Comparison of ENCODE assay signal across 9 cellular contexts in genomic region chr1:44786841-44787426, GRCh38. TPM values are rescaled to one million over a fixed set of nuclear protein-coding genes. Genes with fewer than 3 reads are reported as not detected.
DNase-seq lines count a peak whose midpoint lies in the region; ATAC-seq, FAIRE-seq and TF ChIP-seq lines count a peak whose summit lies in the region.
"Had no signal": no experiment of that assay in that cellular context is flagged by ENCODE, and none has a peak within 500 bp of the region (broad histone marks: within the 10 kb centered on the region; RNA-seq: fewer than 3 reads in every experiment).

No MANE protein-coding gene starts in this region.

- H3K4me1 ChIP-seq in heart right ventricle = peaks cover 0 to 34% (median 29%) of the 10 kb centered on the region in 9 donors
- peaks cover 12 to 22% of the 10 kb centered on the region in 2 experiments; a peak in 4 of 5 replicates for H3K4me1 ChIP-seq in K562 (replicated peaks in 1 of 2; ENCODE audit: control insufficient read depth in 2 of 2, insufficient read depth in 2 of 2, low read length in 2 of 2)
- peaks cover 27% of the 10 kb centered on the region for H3K4me1 ChIP-seq in upper lobe of right lung

- no peak overlapping the region for H3K4me2 ChIP-seq in K562 (ENCODE audit: insufficient read depth, low read length)

- H3K27ac Mint-ChIP-seq in naive B cell = peak overlapping the region in 5 of 6 donors; percentile 70 to 95 (median 92)

- no peaks in the 10 kb centered on the region for H4K20me1 ChIP-seq in K562 (replicated peaks; ENCODE audit: control insufficient read depth, insufficient read depth, low read length)

- no peak for TF ChIP-seq POLR2A in K562 (conservative IDR thresholded peaks at IDR 0.05)

- peaks cover 0 to 7% (median 0%) of the 10 kb centered on the region in 7 donors for H3K27me3 ChIP-seq in heart right ventricle
- no peaks in the 10 kb centered on the region for H3K27me3 ChIP-seq in K562 (ENCODE audit: control insufficient read depth in 2 of 2, insufficient read depth in 2 of 2, low read length in 2 of 2)
- H3K27me3 ChIP-seq in upper lobe of right lung = no peaks in the 10 kb centered on the region

- H3K9ac ChIP-seq in K562 (ENCODE audit: insufficient read depth in 1 of 2, low read depth in 2 of 2, low read length in 2 of 2) = peak overlapping the region in 1 of 2 experiments; percentile 18; a peak in 2 of 4 replicates

- H2AFZ ChIP-seq in K562 (ENCODE audit: low read depth, low read length) = peak overlapping the region; percentile 78

- peak in 3 of 8 donors; percentile 2 to 27 (median 4) for ATAC-seq in heart right ventricle
- no peak for ATAC-seq in left cardiac atrium
- no peak for ATAC-seq in K562
- ATAC-seq in naive B cell (ENCODE audit: low read depth in 2 of 2) = no peak
- no peak for ATAC-seq in upper lobe of right lung
- ATAC-seq in GM21619 (IDR thresholded peaks at IDR 0.05; ENCODE audit: unreplicated experiment) = no peak

- H3K4me3 ChIP-seq in heart right ventricle = peak overlapping the region in 4 of 10 donors; percentile 54 to 62 (median 56)
- H3K4me3 ChIP-seq in K562 = no peak overlapping the region
- H3K4me3 ChIP-seq in upper lobe of right lung = peak overlapping the region; percentile 59

- intact Hi-C loops in heart right ventricle (cut with DNase I) (loop anchor here in 7 of 10 donors (5.0 to 10.0 kb wide), 6 partner anchors 35 to 518 kb away; no protein-coding TSS in a partner anchor), left cardiac atrium (cut with DNase I) (loop anchor here (5.0 to 10.0 kb wide), 2 partner anchors 48 to 50 kb away; no protein-coding TSS in a partner anchor), K562 (cut with micrococcal nuclease) (no loop called here), upper lobe of right lung (cut with DNase I) (no loop called here)

- H3K36me3 ChIP-seq in heart right ventricle (peaks cover 0 to 3% (median 0%) of the 10 kb centered on the region in 9 donors), K562 (ENCODE audit: control insufficient read depth, insufficient read depth, low read length) (no peaks in the 10 kb centered on the region), upper lobe of right lung (no peaks in the 10 kb centered on the region)

- TF ChIP-seq RAD21 in K562 (CRISPR knock-in tag; conservative IDR thresholded peaks at IDR 0.05 in 1 of 2, IDR thresholded peaks at IDR 0.05 in 1 of 2) = no peak

- H3K27ac ChIP-seq in heart right ventricle (peak overlapping the region in 9 of 10 donors; percentile 10 to 82 (median 58)), K562 (ENCODE audit: extremely low read depth, low read depth, low read length) (no peak overlapping the region), upper lobe of right lung (peak overlapping the region; percentile 67)

- H3K9me3 Mint-ChIP-seq in naive B cell = no peaks in the 10 kb centered on the region

- H3K9me3 ChIP-seq in heart right ventricle (no peaks in the 10 kb centered on the region), K562 (replicated peaks; ENCODE audit: control insufficient read depth, insufficient read depth, low read depth, low read length) (no peaks in the 10 kb centered on the region), upper lobe of right lung (no peaks in the 10 kb centered on the region)

- no peak for DNase-seq in heart right ventricle
- no peak for DNase-seq in left cardiac atrium
- DNase-seq in K562 (ENCODE audit: extremely low read depth in 1 of 4, low spot score in 3 of 4) = no peak
- no peak for DNase-seq in naive B cell
- no peak for DNase-seq in upper lobe of right lung
- no peak for DNase-seq in superior temporal gyrus (ENCODE audit: extremely low spot score)
- no peak for DNase-seq in HT-29 (ENCODE audit: low spot score)
- DNase-seq: KG1 had no signal

- CTCF ChIA-PET in K562 (lab: Yijun Ruan, JAX; ENCODE audit: low intra/inter-chr PET ratio) = no interaction called here

- TF ChIP-seq CTCF in heart right ventricle (IDR thresholded peaks at IDR 0.05) (no peak), K562 (IDR thresholded peaks at IDR 0.05 in 2 of 3, conservative IDR thresholded peaks at IDR 0.05 in 1 of 3; ENCODE audit: insufficient read depth in 2 of 3, low read depth in 1 of 3, low read length in 3 of 3) (no peak), upper lobe of right lung (IDR thresholded peaks at IDR 0.05) (no peak)

- peak overlapping the region in 7 of 8 donors; percentile 73 to 91 (median 79) for H3K4me3 Mint-ChIP-seq in naive B cell

- TF ChIP-seq EP300 in K562 (IDR thresholded peaks at IDR 0.05; ENCODE audit: low read length) = no peak

- no peaks in the 10 kb centered on the region for H3K9me1 ChIP-seq in K562 (ENCODE audit: control insufficient read depth, insufficient read depth, low read length)

- POLR2A ChIA-PET in K562 (lab: Yijun Ruan, JAX) = interaction anchor here (0.6 to 12.0 kb wide), 6 partner anchors 9 to 734 kb away, joined by 3 to 253 read pairs (median 6); partner anchors contain the start of genes BTBD19, MUTYH, RPS8 and TOE1

- WGBS in heart right ventricle, 2 donors = 82 to 87% methylated on average over 9 of the region's 9 CpGs
- 77% methylated on average over 6 of the region's 9 CpGs for WGBS in K562 (ENCODE audit: insufficient coverage, low coverage, missing lambda C conversion rate)

- H3K27me3 Mint-ChIP-seq in naive B cell = no peaks in the 10 kb centered on the region

- in situ Hi-C loops in K562 (cut with MboI) = no loop called here

- H3K36me3 Mint-ChIP-seq in naive B cell = no peaks in the 10 kb centered on the region

- H3K4me1 Mint-ChIP-seq in naive B cell = peaks cover 19 to 28% (median 22%) of the 10 kb centered on the region in 3 donors

- no TSS peak for BruUV-seq in K562 (replicated peaks; lab: Mats Ljungman, UMichigan)

- FAIRE-seq in K562 (lab: Jason Lieb, UNC) = no peak

- H3K79me2 ChIP-seq in K562 (ENCODE audit: control insufficient read depth, insufficient read depth, low read length) = no peaks in the 10 kb centered on the region

RNA-seq across cellular contexts. Expression of gene BEST4, which starts 1.0 kb away (rescaled TPM):
- total RNA-seq in heart right ventricle = under 1 TPM in 5 of 10 donors, not detected in 5; 0.11 to 0.31 (median 0.16) TPM
- polyA plus RNA-seq in heart right ventricle = under 1 TPM; 0.07 to 0.44 TPM
- under 1 TPM; 0.12 to 0.31 TPM for total RNA-seq in left cardiac atrium
- 0.23 TPM in 1 of 2 replicates, not detected in the other for total RNA-seq in K562 (2011; cell fraction: chromatin; rRNA removed; ENCODE audit: low replicate concordance)
- total RNA-seq in K562 (2011; cell fraction: nucleolus; rRNA removed) = not detected in 2 replicates
- total RNA-seq in K562 (2011; cell fraction: nucleoplasm; rRNA removed) = 0.38 TPM in 1 of 2 replicates, not detected in the other
- not detected in 2 replicates for total RNA-seq in K562 (2014; rRNA removed)
- total RNA-seq in K562 (2014; rRNA removed; fragmentation: Illumina TruSeq; extraction: Trizol) = not detected in 2 replicates
- total RNA-seq in K562 (2015; rRNA removed; fragmentation: Illumina TruSeq; extraction: Trizol) = not detected in 2 replicates
- total RNA-seq in K562 (2021) = not detected in 2 replicates
- polyA plus RNA-seq in K562 (2011; rRNA removed) = 0.05 and 0.07 TPM in 2 replicates
- 0.07 and 0.13 TPM in 2 replicates for polyA plus RNA-seq in K562 (2011; cell fraction: cytosol; rRNA removed)
- 0.24 and 0.60 TPM in 2 replicates for polyA plus RNA-seq in K562 (2011; cell fraction: nucleus; rRNA removed)
- polyA plus RNA-seq in K562 (2012) = 0.04 and 0.06 TPM in 2 replicates
- not detected in 2 replicates for polyA plus RNA-seq in K562 (2014; fragmentation: Illumina TruSeq; extraction: Trizol)
- not detected for polyA plus RNA-seq in K562 (2014; fragmentation: Nextera tagmentation; extraction: Ambion mirVana)
- polyA plus RNA-seq in K562 (2014; rRNA removed) = 0.11 TPM in 1 of 2 replicates, not detected in the other
- not detected in 2 replicates for polyA minus RNA-seq in K562 (2011; rRNA and poly(A)+ RNA removed)
- polyA minus RNA-seq in K562 (2011; cell fraction: cytosol; rRNA and poly(A)+ RNA removed) = not detected in 2 replicates
- polyA minus RNA-seq in K562 (2011; cell fraction: nucleus; rRNA and poly(A)+ RNA removed) = not detected in 2 replicates
- under 1 TPM in 1 of 6 donors, not detected in 5; 0.12 TPM for polyA plus RNA-seq in naive B cell (ENCODE audit: low read depth in 6 of 6)
- not detected for total RNA-seq in upper lobe of right lung
- 0.31 and 0.33 TPM in 2 replicates for total RNA-seq in HT-29 (2014; rRNA removed; shearing (Covaris generic))

RNA-seq across cellular contexts. Expression of gene RPS8, which starts 11.6 kb away (rescaled TPM):
- total RNA-seq in heart right ventricle = 1,000 to 10,000 TPM in 1 of 10 donors, 100 to 1,000 TPM in 9; 587 to 1,039 (median 681) TPM
- 1,000 to 10,000 TPM; 1,461 to 1,942 TPM for polyA plus RNA-seq in heart right ventricle
- total RNA-seq in left cardiac atrium = 100 to 1,000 TPM; 950 to 999 TPM
- total RNA-seq in K562 (2011; cell fraction: chromatin; rRNA removed; ENCODE audit: low replicate concordance) = 542 and 786 TPM in 2 replicates
- 948 and 967 TPM in 2 replicates for total RNA-seq in K562 (2011; cell fraction: nucleolus; rRNA removed)
- 930 and 1,480 TPM in 2 replicates for total RNA-seq in K562 (2011; cell fraction: nucleoplasm; rRNA removed)
- total RNA-seq in K562 (2014; rRNA removed) = 3,851 and 4,431 TPM in 2 replicates
- 2,850 and 3,258 TPM in 2 replicates for total RNA-seq in K562 (2014; rRNA removed; fragmentation: Illumina TruSeq; extraction: Trizol)
- 3,074 and 3,307 TPM in 2 replicates for total RNA-seq in K562 (2015; rRNA removed; fragmentation: Illumina TruSeq; extraction: Trizol)
- total RNA-seq in K562 (2021) = 3,109 and 3,518 TPM in 2 replicates
- 2,871 and 3,497 TPM in 2 replicates for polyA plus RNA-seq in K562 (2011; rRNA removed)
- 2,484 and 3,204 TPM in 2 replicates for polyA plus RNA-seq in K562 (2011; cell fraction: cytosol; rRNA removed)
- 1,065 and 1,968 TPM in 2 replicates for polyA plus RNA-seq in K562 (2011; cell fraction: nucleus; rRNA removed)
- 3,267 and 3,835 TPM in 2 replicates for polyA plus RNA-seq in K562 (2012)
- 2,545 and 2,717 TPM in 2 replicates for polyA plus RNA-seq in K562 (2014; fragmentation: Illumina TruSeq; extraction: Trizol)
- 1,000 to 10,000 TPM; 2,431 to 2,562 TPM for polyA plus RNA-seq in K562 (2014; fragmentation: Nextera tagmentation; extraction: Ambion mirVana)
- 3,694 and 4,168 TPM in 2 replicates for polyA plus RNA-seq in K562 (2014; rRNA removed)
- polyA minus RNA-seq in K562 (2011; rRNA and poly(A)+ RNA removed) = 1,274 and 1,304 TPM in 2 replicates
- 927 and 1,052 TPM in 2 replicates for polyA minus RNA-seq in K562 (2011; cell fraction: cytosol; rRNA and poly(A)+ RNA removed)
- polyA minus RNA-seq in K562 (2011; cell fraction: nucleus; rRNA and poly(A)+ RNA removed) = 256 and 454 TPM in 2 replicates
- 1,000 to 10,000 TPM in 5 of 6 donors, 100 to 1,000 TPM in 1; 896 to 1,302 (median 1,132) TPM for polyA plus RNA-seq in naive B cell (ENCODE audit: low read depth in 6 of 6)
- 1,338 TPM for total RNA-seq in upper lobe of right lung
- 1,326 and 1,606 TPM in 2 replicates for total RNA-seq in HT-29 (2014; rRNA removed; shearing (Covaris generic))

RNA-seq across cellular contexts. Expression of gene PLK3, which starts 13.2 kb away (rescaled TPM):
- total RNA-seq in heart right ventricle = 10 to 100 TPM in 1 of 10 donors, 1 to 10 TPM in 9; 2.9 to 10.3 (median 6.8) TPM
- 10 to 100 TPM in 1 of 2 donors, 1 to 10 TPM in 1; 8.7 to 12.7 TPM for polyA plus RNA-seq in heart right ventricle
- total RNA-seq in left cardiac atrium = 10 to 100 TPM in 1 of 2 donors, 1 to 10 TPM in 1; 7.6 to 16.1 TPM
- 66.7 and 212 TPM in 2 replicates for total RNA-seq in K562 (2011; cell fraction: chromatin; rRNA removed; ENCODE audit: low replicate concordance)
- total RNA-seq in K562 (2011; cell fraction: nucleolus; rRNA removed) = 133 and 170 TPM in 2 replicates
- 70.2 and 84.7 TPM in 2 replicates for total RNA-seq in K562 (2011; cell fraction: nucleoplasm; rRNA removed)
- 15.3 and 17.4 TPM in 2 replicates for total RNA-seq in K562 (2014; rRNA removed)
- 5.2 and 6.6 TPM in 2 replicates for total RNA-seq in K562 (2014; rRNA removed; fragmentation: Illumina TruSeq; extraction: Trizol)
- 5.8 and 7.7 TPM in 2 replicates for total RNA-seq in K562 (2015; rRNA removed; fragmentation: Illumina TruSeq; extraction: Trizol)
- 17.9 and 19.3 TPM in 2 replicates for total RNA-seq in K562 (2021)
- 11.0 and 15.5 TPM in 2 replicates for polyA plus RNA-seq in K562 (2011; rRNA removed)
- 14.0 and 19.5 TPM in 2 replicates for polyA plus RNA-seq in K562 (2011; cell fraction: cytosol; rRNA removed)
- 73.9 and 132 TPM in 2 replicates for polyA plus RNA-seq in K562 (2011; cell fraction: nucleus; rRNA removed)
- 10.1 and 18.5 TPM in 2 replicates for polyA plus RNA-seq in K562 (2012)
- 12.2 and 14.0 TPM in 2 replicates for polyA plus RNA-seq in K562 (2014; fragmentation: Illumina TruSeq; extraction: Trizol)
- 1 to 10 TPM in 1 of 2 experiments, under 1 TPM in 1; 0.52 to 1.9 TPM for polyA plus RNA-seq in K562 (2014; fragmentation: Nextera tagmentation; extraction: Ambion mirVana)
- polyA plus RNA-seq in K562 (2014; rRNA removed) = 22.7 and 24.2 TPM in 2 replicates
- 5.5 and 7.4 TPM in 2 replicates for polyA minus RNA-seq in K562 (2011; rRNA and poly(A)+ RNA removed)
- 7.5 and 8.9 TPM in 2 replicates for polyA minus RNA-seq in K562 (2011; cell fraction: cytosol; rRNA and poly(A)+ RNA removed)
- 34.8 and 42.1 TPM in 2 replicates for polyA minus RNA-seq in K562 (2011; cell fraction: nucleus; rRNA and poly(A)+ RNA removed)
- 1 to 10 TPM; 2.6 to 9.2 (median 5.0) TPM for polyA plus RNA-seq in naive B cell (ENCODE audit: low read depth in 6 of 6)
- total RNA-seq in upper lobe of right lung = 38.8 TPM
- total RNA-seq in HT-29 (2014; rRNA removed; shearing (Covaris generic)) = 135 and 137 TPM in 2 replicates

RNA-seq across cellular contexts. Expression of gene DYNLT4, which starts 20.2 kb away (rescaled TPM):
- total RNA-seq in heart right ventricle (1 to 10 TPM in 3 of 10 donors, under 1 TPM in 5, not detected in 2; 0.51 to 2.0 (median 0.71) TPM), left cardiac atrium (under 1 TPM; 0.71 to 0.79 TPM), K562 (2014; rRNA removed) (0.73 TPM in 1 of 2 replicates, not detected in the other), K562 (2014; rRNA removed; fragmentation: Illumina TruSeq; extraction: Trizol) (not detected in 2 replicates), K562 (2015; rRNA removed; fragmentation: Illumina TruSeq; extraction: Trizol) (not detected in 2 replicates), K562 (2021) (0.29 TPM in 1 of 2 replicates, not detected in the other), upper lobe of right lung (not detected)
- polyA plus RNA-seq in heart right ventricle (1 to 10 TPM in 1 of 2 donors, under 1 TPM in 1; 0.59 to 1.8 TPM), K562 (2011; rRNA removed) (0.11 TPM in 1 of 2 replicates, not detected in the other), K562 (2014; fragmentation: Illumina TruSeq; extraction: Trizol) (not detected in 2 replicates), K562 (2014; fragmentation: Nextera tagmentation; extraction: Ambion mirVana) (not detected), K562 (2014; rRNA removed) (not detected in 2 replicates), naive B cell (ENCODE audit: low read depth in 6 of 6) (not detected)
- not detected in 2 replicates for total RNA-seq in K562 (2011; cell fraction: chromatin; rRNA removed; ENCODE audit: low replicate concordance)
- 0.83 and 2.2 TPM in 2 replicates for total RNA-seq in K562 (2011; cell fraction: nucleolus; rRNA removed)
- 0.59 TPM in 1 of 2 replicates, not detected in the other for total RNA-seq in K562 (2011; cell fraction: nucleoplasm; rRNA removed)
- polyA plus RNA-seq in K562 (2011; cell fraction: cytosol; rRNA removed) = 0.13 TPM in 1 of 2 replicates, not detected in the other
- 0.38 and 0.57 TPM in 2 replicates for polyA plus RNA-seq in K562 (2011; cell fraction: nucleus; rRNA removed)
- polyA plus RNA-seq in K562 (2012) = 0.10 and 0.18 TPM in 2 replicates
- not detected in 2 replicates for polyA minus RNA-seq in K562 (2011; rRNA and poly(A)+ RNA removed)
- polyA minus RNA-seq in K562 (2011; cell fraction: cytosol; rRNA and poly(A)+ RNA removed) = not detected in 2 replicates
- polyA minus RNA-seq in K562 (2011; cell fraction: nucleus; rRNA and poly(A)+ RNA removed) = 0.44 and 0.54 TPM in 2 replicates
- 3.4 and 10.4 TPM in 2 replicates for total RNA-seq in HT-29 (2014; rRNA removed; shearing (Covaris generic))

RNA-seq across cellular contexts. Expression of gene BTBD19, which starts 21.4 kb away (rescaled TPM):
- total RNA-seq in heart right ventricle (1 to 10 TPM; 1.8 to 4.1 (median 3.2) TPM), left cardiac atrium (1 to 10 TPM; 4.0 to 8.6 TPM), K562 (2014; rRNA removed) (0.73 and 1.5 TPM in 2 replicates), K562 (2014; rRNA removed; fragmentation: Illumina TruSeq; extraction: Trizol) (0.32 and 0.76 TPM in 2 replicates), K562 (2015; rRNA removed; fragmentation: Illumina TruSeq; extraction: Trizol) (0.41 and 0.72 TPM in 2 replicates), K562 (2021) (1.7 and 2.0 TPM in 2 replicates), upper lobe of right lung (9.2 TPM)
- polyA plus RNA-seq in heart right ventricle (10 to 100 TPM in 1 of 2 donors, 1 to 10 TPM in 1; 2.2 to 12.5 TPM), K562 (2011; rRNA removed) (1.4 and 1.5 TPM in 2 replicates), K562 (2014; fragmentation: Illumina TruSeq; extraction: Trizol) (0.95 and 1.4 TPM in 2 replicates), K562 (2014; fragmentation: Nextera tagmentation; extraction: Ambion mirVana) (under 1 TPM; 0.22 to 0.38 TPM), K562 (2014; rRNA removed) (1.8 and 1.9 TPM in 2 replicates), naive B cell (ENCODE audit: low read depth in 6 of 6) (under 1 TPM in 3 of 6 donors, not detected in 3; 0.09 to 0.57 (median 0.31) TPM)
- 7.6 and 19.8 TPM in 2 replicates for total RNA-seq in K562 (2011; cell fraction: chromatin; rRNA removed; ENCODE audit: low replicate concordance)
- total RNA-seq in K562 (2011; cell fraction: nucleolus; rRNA removed) = 8.9 and 14.7 TPM in 2 replicates
- total RNA-seq in K562 (2011; cell fraction: nucleoplasm; rRNA removed) = 8.6 and 18.8 TPM in 2 replicates
- 0.86 and 1.3 TPM in 2 replicates for polyA plus RNA-seq in K562 (2011; cell fraction: cytosol; rRNA removed)
- polyA plus RNA-seq in K562 (2011; cell fraction: nucleus; rRNA removed) = 5.9 and 14.9 TPM in 2 replicates
- 1.6 and 2.0 TPM in 2 replicates for polyA plus RNA-seq in K562 (2012)
- 0.75 and 1.1 TPM in 2 replicates for polyA minus RNA-seq in K562 (2011; rRNA and poly(A)+ RNA removed)
- polyA minus RNA-seq in K562 (2011; cell fraction: cytosol; rRNA and poly(A)+ RNA removed) = 1.8 TPM in 1 of 2 replicates, not detected in the other
- 4.9 and 5.0 TPM in 2 replicates for polyA minus RNA-seq in K562 (2011; cell fraction: nucleus; rRNA and poly(A)+ RNA removed)
- 16.4 and 18.0 TPM in 2 replicates for total RNA-seq in HT-29 (2014; rRNA removed; shearing (Covaris generic))

Comparison
In these comparisons a context has a peak if more than half of its experiments do, and no peak if none do; other contexts are left out.
1. intact Hi-C loops: an anchor here in heart right ventricle (5.0 to 10.0 kb wide) and left cardiac atrium (5.0 to 10.0 kb wide); none called in K562 and upper lobe of right lung.